ENCODE assay signal across 8 cellular contexts in the genomic region with DNA sequence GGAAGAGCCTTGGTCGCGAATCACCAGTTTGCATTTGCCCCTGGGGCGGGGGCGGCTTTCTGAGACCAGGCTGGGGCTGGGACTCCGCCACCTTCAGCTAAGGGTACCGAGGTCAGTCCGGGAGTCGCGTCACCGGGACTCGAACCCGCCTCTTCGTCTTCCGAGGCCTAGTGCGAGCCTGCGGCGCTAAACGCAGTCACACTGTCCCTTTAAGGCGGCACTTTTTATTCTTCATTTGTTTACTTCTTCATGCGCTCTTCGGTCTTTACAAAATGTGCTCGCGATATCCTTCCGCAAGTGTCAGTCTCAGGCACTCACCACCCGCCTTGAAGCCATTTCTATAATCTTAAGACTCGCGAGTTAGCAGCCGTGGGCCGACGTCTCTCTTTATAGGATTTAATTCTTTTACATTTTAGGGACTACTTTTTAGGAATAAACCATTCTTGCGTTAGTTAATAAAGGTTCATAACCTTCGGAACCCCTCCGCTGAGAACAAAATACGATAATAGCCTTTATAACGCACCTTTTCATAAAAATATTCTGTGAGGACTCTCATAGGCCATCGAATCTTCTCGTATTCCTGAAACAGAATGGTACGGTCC. TPM values are rescaled to one million over a fixed set of nuclear protein-coding genes. Genes with fewer than 3 reads are reported as not detected.
DNase-seq lines count a peak whose midpoint lies in the region; ATAC-seq, FAIRE-seq and TF ChIP-seq lines count a peak whose summit lies in the region.

No MANE protein-coding gene starts in this region.

- in situ Hi-C loops in HepG2 (cut with HindIII; ENCODE audit: extremely low pct_ligation_motif_present, low pct_unique_long_range_greater_than_20kb) = loop anchor here (5.0 kb wide), 2 partner anchors 50 to 100 kb away; no protein-coding TSS in a partner anchor

- no peaks in the 10 kb centered on the region for H3K9me3 ChIP-seq in CD4-positive, CD25-positive, alpha-beta regulatory T cell (ENCODE audit: control insufficient read depth in 2 of 2, low read length in 2 of 2)
- no peaks in the 10 kb centered on the region for H3K9me3 ChIP-seq in HepG2 (ENCODE audit: low read length)

- 2% methylated on average over 38 of the region's 38 CpGs for WGBS in HepG2 (ENCODE audit: low lambda C conversion rate)

- peaks cover 19 to 70% (median 40%) of the 10 kb centered on the region in 4 donors for H3K4me1 Mint-ChIP-seq in CD4-positive, CD25-positive, alpha-beta regulatory T cell
- peaks cover 44% of the 10 kb centered on the region for H3K4me1 Mint-ChIP-seq in activated CD4-positive, alpha-beta T cell treated with anti-CD3 and anti-CD28 coated beads, Interleukin-2, amount 10 ng/mL, durations not matched to agents 24 days and 14 days
- H3K4me1 Mint-ChIP-seq in dendritic cell treated with granulocyte-macrophage colony-stimulating factor and Interleukin-4, amounts not matched to agents 40 ng/mL and 50 ng/mL, for 4 days (ENCODE audit: low read depth) = peaks cover 67% of the 10 kb centered on the region

- peaks cover 23% of the 10 kb centered on the region for H3K27me3 Mint-ChIP-seq in CD4-positive, CD25-positive, alpha-beta regulatory T cell
- H3K27me3 Mint-ChIP-seq in activated CD4-positive, alpha-beta T cell treated with anti-CD3 and anti-CD28 coated beads, Interleukin-2, amount 10 ng/mL, durations not matched to agents 24 days and 14 days = peaks cover 3% of the 10 kb centered on the region
- no peaks in the 10 kb centered on the region for H3K27me3 Mint-ChIP-seq in dendritic cell treated with granulocyte-macrophage colony-stimulating factor and Interleukin-4, amounts not matched to agents 40 ng/mL and 50 ng/mL, for 4 days

- no peaks in the 10 kb centered on the region for H3K27me3 ChIP-seq in CD4-positive, CD25-positive, alpha-beta regulatory T cell (ENCODE audit: control insufficient read depth, insufficient read depth, low read length)
- H3K27me3 ChIP-seq in HepG2 (ENCODE audit: control insufficient read depth in 1 of 2, insufficient read depth in 2 of 2, low read length in 2 of 2) = no peaks in the 10 kb centered on the region; a peak in 2 of 5 replicates

- TF ChIP-seq RAD21 in HepG2 (CRISPR knock-in tag; IDR thresholded peaks at IDR 0.05) = no peak; the same call in none of the 2 replicates

- peak overlapping the region; percentile 96 to 100 (median 98) for H3K4me3 Mint-ChIP-seq in CD4-positive, CD25-positive, alpha-beta regulatory T cell
- H3K4me3 Mint-ChIP-seq in activated CD4-positive, alpha-beta T cell treated with anti-CD3 and anti-CD28 coated beads, Interleukin-2, amount 10 ng/mL, durations not matched to agents 24 days and 14 days = peak overlapping the region; percentile 98
- peak overlapping the region; percentile 87 for H3K4me3 Mint-ChIP-seq in dendritic cell treated with granulocyte-macrophage colony-stimulating factor and Interleukin-4, amounts not matched to agents 40 ng/mL and 50 ng/mL, for 4 days

- H4K20me1 ChIP-seq in HepG2 (ENCODE audit: insufficient read depth, low read length) = peaks cover 35% of the 10 kb centered on the region

- intact Hi-C loops in activated CD4-positive, alpha-beta T cell treated with anti-CD3 and anti-CD28 coated beads, Interleukin-2, amount 10 ng/mL, durations not matched to agents 24 days and 14 days (cut with micrococcal nuclease) = loop anchor here (1.0 to 5.0 kb wide), 7 partner anchors 12 to 169 kb away; a partner anchor contains a TSS
- intact Hi-C loops in dendritic cell treated with granulocyte-macrophage colony-stimulating factor and Interleukin-4, amounts not matched to agents 40 ng/mL and 50 ng/mL, for 4 days (cut with micrococcal nuclease) = loop anchor here (1.0 to 2.0 kb wide), 2 partner anchors 13 to 14 kb away; a partner anchor contains a TSS
- intact Hi-C loops in HepG2 (cut with micrococcal nuclease; ENCODE audit: unreplicated experiment) = loop anchor here (1.0 kb wide), 2 partner anchors 12 to 14 kb away; a partner anchor contains a TSS

- peaks cover 36% of the 10 kb centered on the region for H3K79me2 ChIP-seq in HepG2 (ENCODE audit: insufficient read depth, low read length)

- no peak for FAIRE-seq in HepG2 (lab: Jason Lieb, UNC)

- H3K9ac ChIP-seq in HepG2 (ENCODE audit: insufficient read depth, low read depth, low read length) = peak overlapping the region; percentile 94

- H2AFZ ChIP-seq in HepG2 (ENCODE audit: low read length) = peak overlapping the region; percentile 7

- H3K36me3 ChIP-seq in CD4-positive, CD25-positive, alpha-beta regulatory T cell (ENCODE audit: control insufficient read depth, insufficient read depth, low read length) = no peaks in the 10 kb centered on the region
- no peaks in the 10 kb centered on the region; a peak in 1 of 5 replicates for H3K36me3 ChIP-seq in HepG2 (replicated peaks in 1 of 2; ENCODE audit: control insufficient read depth in 1 of 2, insufficient read depth in 2 of 2, low read length in 2 of 2)

- peak overlapping the region; percentile 99 for H3K27ac ChIP-seq in CD4-positive, CD25-positive, alpha-beta regulatory T cell (ENCODE audit: insufficient read depth, low read length, poor library complexity, severe bottlenecking)
- H3K27ac ChIP-seq in HepG2 (ENCODE audit: extremely low read length, insufficient read depth, low read length) = peak overlapping the region; percentile 97

- peak overlapping the region; percentile 96 for H3K4me2 ChIP-seq in HepG2 (ENCODE audit: low read depth, low read length)

- peak; percentile 13 to 19 for ATAC-seq in CD4-positive, CD25-positive, alpha-beta regulatory T cell (ENCODE audit: low read depth in 2 of 2)
- ATAC-seq in HG03066 (IDR thresholded peaks at IDR 0.05; ENCODE audit: low read depth, unreplicated experiment) (peak; percentile 26), HepG2 (peak; percentile 33), GM21423 (IDR thresholded peaks at IDR 0.05; ENCODE audit: unreplicated experiment) (no peak)

- H3K4me3 ChIP-seq in CD4-positive, CD25-positive, alpha-beta regulatory T cell (ENCODE audit: low read depth, low read length) = peak overlapping the region; percentile 99
- peak overlapping the region; percentile 81 to 88 (median 85) for H3K4me3 ChIP-seq in HepG2 (replicated peaks in 1 of 3; ENCODE audit: insufficient read depth in 1 of 3, low read depth in 2 of 3, low read length in 3 of 3)

- peak; percentile 37 to 49; a peak in 3 of 4 replicates for TF ChIP-seq POLR2A in HepG2 (IDR thresholded peaks at IDR 0.05; ENCODE audit: insufficient read depth in 1 of 2, low read depth in 2 of 2, low read length in 2 of 2)

- BruUV-seq in HepG2 (replicated peaks; lab: Mats Ljungman, UMichigan) = TSS peak; percentile 80

- POLR2A ChIA-PET in HepG2 (lab: Yijun Ruan, JAX) = interaction anchor here (0.6 to 19.8 kb wide), 34 partner anchors 9 to 283 kb away, joined by 3 to 2487 read pairs (median 8); a partner anchor contains a TSS

- CTCF ChIA-PET in HepG2 (lab: Yijun Ruan, JAX; ENCODE audit: low intra/inter-chr PET ratio, low total read pairs) = interaction anchor here (2.2 to 8.5 kb wide), 3 partner anchors 12 to 49 kb away, joined by 10 to 130 read pairs (median 60); a partner anchor contains a TSS

- peaks cover 72% of the 10 kb centered on the region for H3K4me1 ChIP-seq in CD4-positive, CD25-positive, alpha-beta regulatory T cell (ENCODE audit: control insufficient read depth, insufficient read depth, low read length, poor library complexity, severe bottlenecking)
- H3K4me1 ChIP-seq in HepG2 (ENCODE audit: insufficient read depth, low read length) = peaks cover 24% of the 10 kb centered on the region

- TF ChIP-seq CTCF in HepG2 (CRISPR knock-in tag; IDR thresholded peaks at IDR 0.05) = peak; percentile 11; the same call in 1 of the 2 replicates

- DNase-seq in CD4-positive, CD25-positive, alpha-beta regulatory T cell = peak; percentile 68 to 91 (median 86)
- DNase-seq in NCI-H524 treated with DMSO at 0.1 percent for 48 hours (lab: John Stamatoyannopoulos, UW) (peak; percentile 98), HepG2 (ENCODE audit: low spot score) (peak; percentile 93)
- peak; percentile 93 for DNase-seq in activated CD4-positive, alpha-beta T cell treated with anti-CD3 and anti-CD28 coated beads, Interleukin-2, amount 10 ng/mL, durations not matched to agents 24 days and 14 days
- DNase-seq in stimulated activated CD4-positive, alpha-beta T cell treated with anti-CD3 and anti-CD28 coated beads, Interleukin-2, amount 100 ng/mL, for 48 hours = peak; percentile 73 to 79

- peaks cover 0 to 5% (median 0%) of the 10 kb centered on the region in 7 donors for H3K9me3 Mint-ChIP-seq in CD4-positive, CD25-positive, alpha-beta regulatory T cell
- no peaks in the 10 kb centered on the region for H3K9me3 Mint-ChIP-seq in activated CD4-positive, alpha-beta T cell treated with anti-CD3 and anti-CD28 coated beads, Interleukin-2, amount 10 ng/mL, durations not matched to agents 24 days and 14 days
- no peaks in the 10 kb centered on the region for H3K9me3 Mint-ChIP-seq in dendritic cell treated with granulocyte-macrophage colony-stimulating factor and Interleukin-4, amounts not matched to agents 40 ng/mL and 50 ng/mL, for 4 days

- H3K27ac Mint-ChIP-seq in CD4-positive, CD25-positive, alpha-beta regulatory T cell = peak overlapping the region; percentile 99 to 100 (median 100)
- H3K27ac Mint-ChIP-seq in activated CD4-positive, alpha-beta T cell treated with anti-CD3 and anti-CD28 coated beads, Interleukin-2, amount 10 ng/mL, durations not matched to agents 24 days and 14 days = peak overlapping the region; percentile 99
- H3K27ac Mint-ChIP-seq in dendritic cell treated with granulocyte-macrophage colony-stimulating factor and Interleukin-4, amounts not matched to agents 40 ng/mL and 50 ng/mL, for 4 days = peak overlapping the region; percentile 100

- TF ChIP-seq EP300 in HepG2 (IDR thresholded peaks at IDR 0.05; ENCODE audit: low read depth in 2 of 2, low read length in 2 of 2) (peak in 1 of 2 experiments; percentile 44; a peak in 2 of 4 replicates), HepG2 (CRISPR knock-in tag; IDR thresholded peaks at IDR 0.05; ENCODE audit: borderline replicate concordance) (no peak)

- H3K36me3 Mint-ChIP-seq in CD4-positive, CD25-positive, alpha-beta regulatory T cell = no peaks in the 10 kb centered on the region
- H3K36me3 Mint-ChIP-seq in activated CD4-positive, alpha-beta T cell treated with anti-CD3 and anti-CD28 coated beads, Interleukin-2, amount 10 ng/mL, durations not matched to agents 24 days and 14 days (ENCODE audit: low read depth) = peaks cover 27% of the 10 kb centered on the region
- H3K36me3 Mint-ChIP-seq in dendritic cell treated with granulocyte-macrophage colony-stimulating factor and Interleukin-4, amounts not matched to agents 40 ng/mL and 50 ng/mL, for 4 days (ENCODE audit: low read depth) = peaks cover 41% of the 10 kb centered on the region

RNA-seq across cellular contexts. Expression of a gene that starts 0.6 kb away (rescaled TPM):
- total RNA-seq in CD4-positive, CD25-positive, alpha-beta regulatory T cell = 88.0 TPM
- polyA plus RNA-seq in CD4-positive, CD25-positive, alpha-beta regulatory T cell = 1 to 10 TPM; 5.9 to 8.0 (median 6.1) TPM
- total RNA-seq in activated CD4-positive, alpha-beta T cell treated with anti-CD3 and anti-CD28 coated beads, Interleukin-2, amount 10 ng/mL, durations not matched to agents 24 days and 14 days = 47.3 and 48.0 TPM in 2 replicates
- total RNA-seq in HepG2 (2016; rRNA removed; fragmentation: Illumina TruSeq; extraction: Trizol) = 10.5 and 14.8 TPM in 2 replicates
- total RNA-seq in HepG2 (2016; cell fraction: cytosol; rRNA removed; fragmentation: Illumina TruSeq; extraction: Trizol; ENCODE audit: low read depth) = 2.7 and 3.3 TPM in 2 replicates
- total RNA-seq in HepG2 (2016; cell fraction: insoluble cytoplasmic fraction; rRNA removed; fragmentation: Illumina TruSeq; extraction: Trizol) = 11.7 and 13.0 TPM in 2 replicates
- 8.9 and 9.5 TPM in 2 replicates for total RNA-seq in HepG2 (2016; cell fraction: membrane; rRNA removed; fragmentation: Illumina TruSeq; extraction: Trizol)
- total RNA-seq in HepG2 (2016; cell fraction: nucleus; rRNA removed; fragmentation: Illumina TruSeq; extraction: Trizol) = 13.8 and 14.0 TPM in 2 replicates
- polyA plus RNA-seq in HepG2 (2011; rRNA removed) = 16.3 and 16.6 TPM in 2 replicates
- 13.7 and 14.0 TPM in 2 replicates for polyA plus RNA-seq in HepG2 (2011; cell fraction: cytosol; rRNA removed)
- 34.1 and 37.3 TPM in 2 replicates for polyA plus RNA-seq in HepG2 (2011; cell fraction: nucleus; rRNA removed)
- 17.5 and 20.8 TPM in 2 replicates for polyA plus RNA-seq in HepG2 (2012)
- polyA plus RNA-seq in HepG2 (2016; cell fraction: cytosol; fragmentation: Illumina TruSeq; extraction: Trizol; ENCODE audit: low read depth) = 2.7 and 3.3 TPM in 2 replicates
- 36.1 and 41.5 TPM in 2 replicates for polyA plus RNA-seq in HepG2 (2016; cell fraction: insoluble cytoplasmic fraction; fragmentation: Illumina TruSeq; extraction: Trizol; ENCODE audit: low read depth)
- polyA plus RNA-seq in HepG2 (2016; cell fraction: membrane; fragmentation: Illumina TruSeq; extraction: Trizol; ENCODE audit: low read depth) = 10.3 and 12.9 TPM in 2 replicates
- 51.0 and 51.8 TPM in 2 replicates for polyA plus RNA-seq in HepG2 (2016; cell fraction: nucleus; fragmentation: Illumina TruSeq; extraction: Trizol; ENCODE audit: insufficient read depth, low read depth)
- polyA minus RNA-seq in HepG2 (2011; rRNA and poly(A)+ RNA removed; ENCODE audit: low replicate concordance) = 8.8 and 11.0 TPM in 2 replicates
- polyA minus RNA-seq in HepG2 (2011; cell fraction: cytosol; rRNA and poly(A)+ RNA removed) = 10.7 and 11.5 TPM in 2 replicates
- polyA minus RNA-seq in HepG2 (2011; cell fraction: nucleus; rRNA and poly(A)+ RNA removed) = 17.1 and 27.5 TPM in 2 replicates

RNA-seq across cellular contexts. Expression of a gene that starts 12.2 kb away (rescaled TPM):
- total RNA-seq in CD4-positive, CD25-positive, alpha-beta regulatory T cell = 23.6 TPM
- polyA plus RNA-seq in CD4-positive, CD25-positive, alpha-beta regulatory T cell = 10 to 100 TPM; 13.8 to 17.9 (median 15.0) TPM
- 13.5 and 14.7 TPM in 2 replicates for total RNA-seq in activated CD4-positive, alpha-beta T cell treated with anti-CD3 and anti-CD28 coated beads, Interleukin-2, amount 10 ng/mL, durations not matched to agents 24 days and 14 days
- total RNA-seq in HepG2 (2016; rRNA removed; fragmentation: Illumina TruSeq; extraction: Trizol) = 8.8 and 16.1 TPM in 2 replicates
- 8.0 and 13.0 TPM in 2 replicates for total RNA-seq in HepG2 (2016; cell fraction: cytosol; rRNA removed; fragmentation: Illumina TruSeq; extraction: Trizol; ENCODE audit: low read depth)
- 9.5 and 14.6 TPM in 2 replicates for total RNA-seq in HepG2 (2016; cell fraction: insoluble cytoplasmic fraction; rRNA removed; fragmentation: Illumina TruSeq; extraction: Trizol)
- total RNA-seq in HepG2 (2016; cell fraction: membrane; rRNA removed; fragmentation: Illumina TruSeq; extraction: Trizol) = 12.4 and 18.3 TPM in 2 replicates
- total RNA-seq in HepG2 (2016; cell fraction: nucleus; rRNA removed; fragmentation: Illumina TruSeq; extraction: Trizol) = 15.2 and 17.1 TPM in 2 replicates
- 26.9 and 34.1 TPM in 2 replicates for polyA plus RNA-seq in HepG2 (2011; rRNA removed)
- polyA plus RNA-seq in HepG2 (2011; cell fraction: cytosol; rRNA removed) = 12.2 and 17.4 TPM in 2 replicates
- 71.5 and 77.5 TPM in 2 replicates for polyA plus RNA-seq in HepG2 (2011; cell fraction: nucleus; rRNA removed)
- polyA plus RNA-seq in HepG2 (2012) = 16.9 and 20.5 TPM in 2 replicates
- polyA plus RNA-seq in HepG2 (2016; cell fraction: cytosol; fragmentation: Illumina TruSeq; extraction: Trizol; ENCODE audit: low read depth) = 9.2 and 14.3 TPM in 2 replicates
- 9.9 and 13.7 TPM in 2 replicates for polyA plus RNA-seq in HepG2 (2016; cell fraction: insoluble cytoplasmic fraction; fragmentation: Illumina TruSeq; extraction: Trizol; ENCODE audit: low read depth)
- 10.5 and 15.2 TPM in 2 replicates for polyA plus RNA-seq in HepG2 (2016; cell fraction: membrane; fragmentation: Illumina TruSeq; extraction: Trizol; ENCODE audit: low read depth)
- 36.2 and 39.6 TPM in 2 replicates for polyA plus RNA-seq in HepG2 (2016; cell fraction: nucleus; fragmentation: Illumina TruSeq; extraction: Trizol; ENCODE audit: insufficient read depth, low read depth)
- polyA minus RNA-seq in HepG2 (2011; rRNA and poly(A)+ RNA removed; ENCODE audit: low replicate concordance) = 6.9 and 21.9 TPM in 2 replicates
- polyA minus RNA-seq in HepG2 (2011; cell fraction: cytosol; rRNA and poly(A)+ RNA removed) = 8.3 and 8.4 TPM in 2 replicates
- polyA minus RNA-seq in HepG2 (2011; cell fraction: nucleus; rRNA and poly(A)+ RNA removed) = 26.9 and 36.2 TPM in 2 replicates

RNA-seq across cellular contexts. Expression of a gene that starts 14.0 kb away (rescaled TPM):
- 3.6 TPM for total RNA-seq in CD4-positive, CD25-positive, alpha-beta regulatory T cell
- 1 to 10 TPM; 1.9 to 4.1 (median 2.4) TPM for polyA plus RNA-seq in CD4-positive, CD25-positive, alpha-beta regulatory T cell
- total RNA-seq in activated CD4-positive, alpha-beta T cell treated with anti-CD3 and anti-CD28 coated beads, Interleukin-2, amount 10 ng/mL, durations not matched to agents 24 days and 14 days = 6.7 and 7.0 TPM in 2 replicates
- total RNA-seq in HepG2 (2016; rRNA removed; fragmentation: Illumina TruSeq; extraction: Trizol) = 27.1 and 30.8 TPM in 2 replicates
- 22.3 and 23.3 TPM in 2 replicates for total RNA-seq in HepG2 (2016; cell fraction: cytosol; rRNA removed; fragmentation: Illumina TruSeq; extraction: Trizol; ENCODE audit: low read depth)
- total RNA-seq in HepG2 (2016; cell fraction: insoluble cytoplasmic fraction; rRNA removed; fragmentation: Illumina TruSeq; extraction: Trizol) = 26.7 and 27.9 TPM in 2 replicates
- total RNA-seq in HepG2 (2016; cell fraction: membrane; rRNA removed; fragmentation: Illumina TruSeq; extraction: Trizol) = 25.8 and 28.7 TPM in 2 replicates
- 13.7 and 16.4 TPM in 2 replicates for total RNA-seq in HepG2 (2016; cell fraction: nucleus; rRNA removed; fragmentation: Illumina TruSeq; extraction: Trizol)
- polyA plus RNA-seq in HepG2 (2011; rRNA removed) = 31.8 and 32.4 TPM in 2 replicates
- 32.2 and 44.9 TPM in 2 replicates for polyA plus RNA-seq in HepG2 (2011; cell fraction: cytosol; rRNA removed)
- polyA plus RNA-seq in HepG2 (2011; cell fraction: nucleus; rRNA removed) = 22.5 and 27.3 TPM in 2 replicates
- 22.2 and 24.9 TPM in 2 replicates for polyA plus RNA-seq in HepG2 (2012)
- 14.6 and 18.5 TPM in 2 replicates for polyA plus RNA-seq in HepG2 (2016; cell fraction: cytosol; fragmentation: Illumina TruSeq; extraction: Trizol; ENCODE audit: low read depth)
- polyA plus RNA-seq in HepG2 (2016; cell fraction: insoluble cytoplasmic fraction; fragmentation: Illumina TruSeq; extraction: Trizol; ENCODE audit: low read depth) = 35.4 and 36.8 TPM in 2 replicates
- polyA plus RNA-seq in HepG2 (2016; cell fraction: membrane; fragmentation: Illumina TruSeq; extraction: Trizol; ENCODE audit: low read depth) = 19.7 and 26.6 TPM in 2 replicates
- polyA plus RNA-seq in HepG2 (2016; cell fraction: nucleus; fragmentation: Illumina TruSeq; extraction: Trizol; ENCODE audit: insufficient read depth, low read depth) = 36.3 and 37.9 TPM in 2 replicates
- polyA minus RNA-seq in HepG2 (2011; rRNA and poly(A)+ RNA removed; ENCODE audit: low replicate concordance) = 9.1 and 26.8 TPM in 2 replicates
- 17.8 and 20.5 TPM in 2 replicates for polyA minus RNA-seq in HepG2 (2011; cell fraction: cytosol; rRNA and poly(A)+ RNA removed)
- polyA minus RNA-seq in HepG2 (2011; cell fraction: nucleus; rRNA and poly(A)+ RNA removed) = 12.4 and 13.2 TPM in 2 replicates

RNA-seq across cellular contexts. Expression of a gene that starts 15.4 kb away (rescaled TPM):
- total RNA-seq in CD4-positive, CD25-positive, alpha-beta regulatory T cell = 5.5 TPM
- 1 to 10 TPM in 1 of 4 donors, under 1 TPM in 3; 0.15 to 1.5 (median 0.42) TPM for polyA plus RNA-seq in CD4-positive, CD25-positive, alpha-beta regulatory T cell
- total RNA-seq in activated CD4-positive, alpha-beta T cell treated with anti-CD3 and anti-CD28 coated beads, Interleukin-2, amount 10 ng/mL, durations not matched to agents 24 days and 14 days = 4.9 and 5.8 TPM in 2 replicates
- total RNA-seq in HepG2 (2016; rRNA removed; fragmentation: Illumina TruSeq; extraction: Trizol) = 5.5 and 11.3 TPM in 2 replicates
- total RNA-seq in HepG2 (2016; cell fraction: cytosol; rRNA removed; fragmentation: Illumina TruSeq; extraction: Trizol; ENCODE audit: low read depth) = 5.6 and 8.7 TPM in 2 replicates
- 6.2 and 9.4 TPM in 2 replicates for total RNA-seq in HepG2 (2016; cell fraction: insoluble cytoplasmic fraction; rRNA removed; fragmentation: Illumina TruSeq; extraction: Trizol)
- total RNA-seq in HepG2 (2016; cell fraction: membrane; rRNA removed; fragmentation: Illumina TruSeq; extraction: Trizol) = 23.5 and 28.9 TPM in 2 replicates
- total RNA-seq in HepG2 (2016; cell fraction: nucleus; rRNA removed; fragmentation: Illumina TruSeq; extraction: Trizol) = 4.2 and 4.3 TPM in 2 replicates
- 39.1 and 46.1 TPM in 2 replicates for polyA plus RNA-seq in HepG2 (2011; rRNA removed)
- 28.6 and 40.9 TPM in 2 replicates for polyA plus RNA-seq in HepG2 (2011; cell fraction: cytosol; rRNA removed)
- 37.4 and 43.6 TPM in 2 replicates for polyA plus RNA-seq in HepG2 (2011; cell fraction: nucleus; rRNA removed)
- 8.5 and 22.4 TPM in 2 replicates for polyA plus RNA-seq in HepG2 (2012)
- polyA plus RNA-seq in HepG2 (2016; cell fraction: cytosol; fragmentation: Illumina TruSeq; extraction: Trizol; ENCODE audit: low read depth) = 17.4 and 19.5 TPM in 2 replicates
- 14.0 and 24.9 TPM in 2 replicates for polyA plus RNA-seq in HepG2 (2016; cell fraction: insoluble cytoplasmic fraction; fragmentation: Illumina TruSeq; extraction: Trizol; ENCODE audit: low read depth)
- 30.5 and 46.5 TPM in 2 replicates for polyA plus RNA-seq in HepG2 (2016; cell fraction: membrane; fragmentation: Illumina TruSeq; extraction: Trizol; ENCODE audit: low read depth)
- 24.9 and 28.4 TPM in 2 replicates for polyA plus RNA-seq in HepG2 (2016; cell fraction: nucleus; fragmentation: Illumina TruSeq; extraction: Trizol; ENCODE audit: insufficient read depth, low read depth)
- 68.8 and 256 TPM in 2 replicates for polyA minus RNA-seq in HepG2 (2011; rRNA and poly(A)+ RNA removed; ENCODE audit: low replicate concordance)
- 26.0 and 39.9 TPM in 2 replicates for polyA minus RNA-seq in HepG2 (2011; cell fraction: cytosol; rRNA and poly(A)+ RNA removed)
- 13.4 and 15.7 TPM in 2 replicates for polyA minus RNA-seq in HepG2 (2011; cell fraction: nucleus; rRNA and poly(A)+ RNA removed)
